In the genomic region with DNA sequence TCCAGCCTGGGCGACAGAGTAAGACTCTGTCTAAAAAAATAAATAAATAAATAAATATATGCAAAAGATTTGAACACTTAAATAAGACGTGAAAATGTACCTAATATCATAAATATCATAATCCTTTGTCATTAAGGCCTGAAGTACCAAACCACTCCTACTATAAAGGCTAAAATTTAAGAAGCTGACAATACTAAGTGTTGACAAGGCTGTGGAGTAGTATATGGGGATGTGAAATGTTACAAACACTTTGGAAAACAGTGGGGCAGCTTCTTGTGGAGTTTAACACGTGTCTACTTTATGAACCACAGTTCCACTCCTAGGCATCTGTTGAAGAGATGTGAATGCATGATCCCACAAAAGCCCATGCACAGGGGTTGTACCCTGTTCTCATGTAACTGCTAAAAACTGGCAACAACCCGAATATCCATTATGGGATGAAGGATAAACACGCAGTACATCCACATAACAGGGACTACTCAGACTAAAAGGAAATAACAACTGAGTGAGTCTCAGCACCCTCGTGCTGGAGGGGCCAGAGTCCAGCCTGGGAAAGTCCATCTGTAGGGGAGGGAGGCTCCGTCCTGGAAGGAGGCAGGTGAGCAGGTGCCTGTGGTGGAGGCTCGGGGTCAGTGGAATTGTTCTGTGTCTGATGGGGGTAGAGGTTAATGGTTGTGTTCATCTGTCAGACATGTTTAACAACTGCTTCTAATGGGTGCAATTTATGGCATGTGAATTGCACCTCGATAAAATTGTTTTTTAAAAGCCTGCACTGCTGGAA, we compare ENCODE assay signal across 13 cellular contexts. TPM values are rescaled to one million over a fixed set of nuclear protein-coding genes. Genes with fewer than 3 reads are reported as not detected.
DNase-seq lines count a peak whose midpoint lies in the region; ATAC-seq, FAIRE-seq and TF ChIP-seq lines count a peak whose summit lies in the region.
"Had no signal": no experiment of that assay in that cellular context is flagged by ENCODE, and none has a peak within 500 bp of the region (broad histone marks: within the 10 kb centered on the region; RNA-seq: fewer than 3 reads in every experiment).

No MANE protein-coding gene starts in this region.

- H3K4me2 ChIP-seq in A549, result no peak overlapping the region

- no peaks in the 10 kb centered on the region for H3K36me3 ChIP-seq in CD4-positive, alpha-beta memory T cell (ENCODE audit: insufficient read depth, low read length)

- H3K9me3 ChIP-seq in A549, result no peaks in the 10 kb centered on the region
- no peaks in the 10 kb centered on the region for H3K9me3 ChIP-seq in CD4-positive, alpha-beta memory T cell (ENCODE audit: control insufficient read depth in 1 of 2, low read length in 2 of 2)

- ATAC-seq in A549 (no peak), natural killer cell (no peak), GM19452 (IDR thresholded peaks at IDR 0.05; ENCODE audit: unreplicated experiment) (no peak), HG03139 (IDR thresholded peaks at IDR 0.05; ENCODE audit: unreplicated experiment) (no peak)

- no peaks in the 10 kb centered on the region for H3K9me3 Mint-ChIP-seq in CD4-positive, alpha-beta memory T cell
- no peaks in the 10 kb centered on the region for H3K9me3 Mint-ChIP-seq in activated naive CD8-positive, alpha-beta T cell treated with anti-CD3 and anti-CD28 coated beads for 36 hours
- no peaks in the 10 kb centered on the region for H3K9me3 Mint-ChIP-seq in natural killer cell

- peak overlapping the region in 4 of 8 donors; percentile 27 to 74 (median 64) for H3K4me3 Mint-ChIP-seq in CD4-positive, alpha-beta memory T cell
- H3K4me3 Mint-ChIP-seq in activated naive CD8-positive, alpha-beta T cell treated with anti-CD3 and anti-CD28 coated beads for 36 hours, result no peak overlapping the region
- peak overlapping the region; percentile 78 for H3K4me3 Mint-ChIP-seq in natural killer cell

- TF ChIP-seq RAD21 in A549 (conservative IDR thresholded peaks at IDR 0.05 in 1 of 2, IDR thresholded peaks at IDR 0.05 in 1 of 2), result no peak

- TF ChIP-seq CTCF in A549 (IDR thresholded peaks at IDR 0.05) (no peak), natural killer cell (IDR thresholded peaks at IDR 0.05) (no peak)

- no peaks in the 10 kb centered on the region for H3K27me3 ChIP-seq in CD4-positive, alpha-beta memory T cell (ENCODE audit: insufficient read depth, low read length)

- intact Hi-C loops in CD4-positive, alpha-beta memory T cell (cut with micrococcal nuclease), result no loop called here
- intact Hi-C loops in natural killer cell (cut with micrococcal nuclease), result no loop called here

- CTCF ChIA-PET in A549 (lab: Yijun Ruan, JAX), result no interaction called here
- CTCF ChIA-PET in CD4-positive, alpha-beta memory T cell (lab: Charles Lee; ENCODE audit: partially characterized antibody), result interaction anchor here (0.7 to 1.2 kb wide), 2 partner anchors 8 to 48 kb away, joined by 3 read pairs; no protein-coding TSS in a partner anchor

- POLR2A ChIA-PET in A549 (lab: Yijun Ruan, JAX), result no interaction called here
- POLR2A ChIA-PET in CD4-positive, alpha-beta memory T cell (lab: Charles Lee; ENCODE audit: partially characterized antibody), result interaction anchor here (2.3 kb wide), 1 partner anchor 66 kb away, joined by 6 read pairs; no protein-coding TSS in a partner anchor

- DNase-seq in A549 (ENCODE audit: low read depth in 1 of 2, low spot score in 1 of 2), result no peak
- no peak for DNase-seq in CD4-positive, alpha-beta memory T cell
- DNase-seq in activated naive CD8-positive, alpha-beta T cell treated with anti-CD3 and anti-CD28 coated beads for 36 hours, result no peak
- no peak for DNase-seq in natural killer cell
- DNase-seq in kidney glomerular epithelial cell (lab: John Stamatoyannopoulos, UW), result no peak
- no peak for DNase-seq in SIG-M5 treated with dmso at 0.1 percent for 504 hours (lab: John Stamatoyannopoulos, UW; ENCODE audit: unreplicated experiment)
- DNase-seq: activated CD8-positive, alpha-beta memory T cell treated with anti-CD3 and anti-CD28 coated beads, Interleukin-2, amount 50 U/mL, for 4 hours; NCI-H1436 treated with DMSO at 0.1 percent for 48 hours; NCI-H510A treated with DMSO at 0.1 percent for 48 hours; stimulated activated naive CD4-positive, alpha-beta T cell treated with Interleukin-2 at 50 U/mL for 16 hours had no signal

- peaks cover 16 to 40% (median 24%) of the 10 kb centered on the region in 4 donors for H3K4me1 Mint-ChIP-seq in CD4-positive, alpha-beta memory T cell
- peaks cover 24% of the 10 kb centered on the region for H3K4me1 Mint-ChIP-seq in activated naive CD8-positive, alpha-beta T cell treated with anti-CD3 and anti-CD28 coated beads for 36 hours
- peaks cover 15 to 25% of the 10 kb centered on the region in 2 donors for H3K4me1 Mint-ChIP-seq in natural killer cell

- H3K27ac ChIP-seq in A549, result no peak overlapping the region
- H3K27ac ChIP-seq in CD4-positive, alpha-beta memory T cell (ENCODE audit: low read depth, low read length), result no peak overlapping the region

- peaks cover 18% of the 10 kb centered on the region for H3K4me1 ChIP-seq in A549
- peaks cover 29% of the 10 kb centered on the region for H3K4me1 ChIP-seq in CD4-positive, alpha-beta memory T cell (ENCODE audit: insufficient read depth, low read length)

- H3K27me3 Mint-ChIP-seq in CD4-positive, alpha-beta memory T cell, result no peaks in the 10 kb centered on the region
- no peaks in the 10 kb centered on the region for H3K27me3 Mint-ChIP-seq in activated naive CD8-positive, alpha-beta T cell treated with anti-CD3 and anti-CD28 coated beads for 36 hours
- H3K27me3 Mint-ChIP-seq in natural killer cell (ENCODE audit: low read depth in 2 of 2), result peaks cover 0 to 3% of the 10 kb centered on the region in 2 donors

- no peak for TF ChIP-seq POLR2A in A549 (IDR thresholded peaks at IDR 0.05; ENCODE audit: low read length)

- 63% methylated on average over 9 of the region's 9 CpGs for WGBS in A549 (ENCODE audit: missing lambda C conversion rate)

- FAIRE-seq in A549 (lab: Jason Lieb, UNC), result no peak
- FAIRE-seq: TTC549 had no signal

- H3K36me3 Mint-ChIP-seq in CD4-positive, alpha-beta memory T cell, result no peaks in the 10 kb centered on the region
- H3K36me3 Mint-ChIP-seq in activated naive CD8-positive, alpha-beta T cell treated with anti-CD3 and anti-CD28 coated beads for 36 hours, result no peaks in the 10 kb centered on the region
- no peaks in the 10 kb centered on the region for H3K36me3 Mint-ChIP-seq in natural killer cell

- H3K27ac Mint-ChIP-seq in CD4-positive, alpha-beta memory T cell, result peak overlapping the region in 5 of 7 donors; percentile 42 to 88 (median 59)
- H3K27ac Mint-ChIP-seq in activated naive CD8-positive, alpha-beta T cell treated with anti-CD3 and anti-CD28 coated beads for 36 hours, result peak overlapping the region; percentile 67
- no peak overlapping the region for H3K27ac Mint-ChIP-seq in natural killer cell

- no peak for TF ChIP-seq EP300 in A549 (IDR thresholded peaks at IDR 0.05)

- H3K4me3 ChIP-seq in A549, result no peak overlapping the region
- no peak overlapping the region for H3K4me3 ChIP-seq in CD4-positive, alpha-beta memory T cell (ENCODE audit: low read length in 2 of 2)

TF ChIP-seq in A549, 52 proteins besides CTCF, POLR2A, EP300 and RAD21:
- TF ChIP-seq ZFP36 (IDR thresholded peaks at IDR 0.05; ENCODE audit: borderline replicate concordance, partially characterized antibody) (peak; percentile 75), SMC3 (IDR thresholded peaks at IDR 0.05) (no peak)

RNA-seq across cellular contexts. Expression of a gene that starts 6.7 kb away (rescaled TPM):
- polyA plus RNA-seq in A549 (2011; rRNA removed) (9.8 and 11.0 TPM in 2 replicates), A549 (2017; fragmentation: RNase III; extraction: RNeasy Plus Mini Kit Qiagen cat#74134 plus additional on column Dnase treatment) (13.8 to 14.0 TPM (median 14.0 TPM) in 3 replicates)
- 26.6 and 40.5 TPM in 2 replicates for polyA plus RNA-seq in A549 (2012; cell fraction: cytosol; rRNA removed)
- 78.9 and 138 TPM in 2 replicates for polyA plus RNA-seq in A549 (2012; cell fraction: nucleus; rRNA removed)
- 8.2 and 11.1 TPM in 2 replicates for polyA minus RNA-seq in A549 (2011; rRNA and poly(A)+ RNA removed)
- 1 to 10 TPM; 8.0 to 9.8 TPM for total RNA-seq in CD4-positive, alpha-beta memory T cell
- 1 to 10 TPM; 7.4 to 8.5 TPM for polyA plus RNA-seq in CD4-positive, alpha-beta memory T cell
- 10 to 100 TPM; 63.2 to 64.0 TPM for total RNA-seq in activated naive CD8-positive, alpha-beta T cell treated with anti-CD3 and anti-CD28 coated beads for 36 hours
- 1 to 10 TPM; 2.5 to 9.0 (median 4.9) TPM for total RNA-seq in natural killer cell

Comparison
In these comparisons a context has a peak if more than half of its experiments do, and no peak if none do; other contexts are left out.
1. H3K27ac Mint-ChIP-seq: peak in CD4-positive, alpha-beta memory T cell (5 of 7) and activated naive CD8-positive, alpha-beta T cell treated with anti-CD3 and anti-CD28 coated beads for 36 hours (single experiment); none in natural killer cell (0 of 2).
2. RNA of a gene that starts 6.7 kb away (total RNA-seq): 63.2 to 64.0 TPM in activated naive CD8-positive, alpha-beta T cell treated with anti-CD3 and anti-CD28 coated beads for 36 hours; 8.0 to 9.8 TPM in CD4-positive, alpha-beta memory T cell and 2.5 to 9.0 TPM in natural killer cell; every median in the first group is over 4 times any median in the second.